In genomic region chr4:33052241-33052640, GRCh38 we compare ENCODE assay signal across 24 cellular contexts.
DNase-seq lines count a peak whose midpoint lies in the region; ATAC-seq and TF ChIP-seq lines count a peak whose summit lies in the region.
"Had no signal": no experiment of that assay in that cellular context is flagged by ENCODE, and none has a peak within 500 bp of the region (broad histone marks: within the 10 kb centered on the region; RNA-seq: fewer than 3 reads in every experiment).

No MANE protein-coding gene starts in this region.

- no peaks in the 10 kb centered on the region for H3K9me2 ChIP-seq in GM23248 (ENCODE audit: insufficient read depth)

- H3F3A ChIP-seq in GM23248 (ENCODE audit: insufficient read depth), result peaks cover 14% of the 10 kb centered on the region; the same call in 1 of the 2 replicates

- no peaks in the 10 kb centered on the region for H3K36me3 ChIP-seq in GM23248 (ENCODE audit: low read depth)
- H3K36me3 ChIP-seq: BLaER1, SJCRH30 had no signal

- H3K4me2 ChIP-seq in GM23248 (ENCODE audit: unreplicated experiment), result peak overlapping the region; percentile 33
- H3K4me2 ChIP-seq: BLaER1, PC-9 had no signal

- no peak overlapping the region for H3K27ac ChIP-seq in GM23248
- H3K27ac ChIP-seq: BLaER1, PC-9, SJCRH30 had no signal

- H3K4me1 ChIP-seq in GM23248 (ENCODE audit: insufficient read depth), result peaks cover 25% of the 10 kb centered on the region
- H3K4me1 ChIP-seq: BLaER1, SJCRH30 had no signal

- no peak overlapping the region for H3K9ac ChIP-seq in GM23248
- H3K9ac ChIP-seq: BLaER1 had no signal

- TF ChIP-seq CTCF in AG09319 (IDR thresholded peaks at IDR 0.05; ENCODE audit: low read depth, low read length), result no peak

- H3K79me2 ChIP-seq in GM23248 (ENCODE audit: insufficient read depth), result no peaks in the 10 kb centered on the region

- in situ Hi-C loops in GM23248 (cut with MboI), result no loop called here

- peak overlapping the region; percentile 45 for H2AFZ ChIP-seq in GM23248

- intact Hi-C loops in sciatic nerve (cut with DNase I), result no loop called here
- intact Hi-C loops in posterior cingulate gyrus (cut with DNase I), result no loop called here

- WGBS in GM23248 (ENCODE audit: low coverage in 1 of 2, low lambda C conversion rate in 2 of 2, missing lambda C conversion rate in 2 of 2), 2 experiments, result 6 to 7% methylated on average over 5 of the region's 5 CpGs

- H3K27me3 ChIP-seq in GM23248 (replicated peaks; ENCODE audit: insufficient read depth), result no peaks in the 10 kb centered on the region
- H3K27me3 ChIP-seq: BLaER1, SJCRH30 had no signal

- H3K4me3 ChIP-seq in GM23248, result 0 out of 2 replicates have a peak overlapping the region, but pooled peaks have one; percentile 9
- H3K4me3 ChIP-seq: BLaER1, GM12878, PC-9, SJCRH30 had no signal

- peak; percentile 48 for DNase-seq in AG09319 (ENCODE audit: extremely low read depth, low read depth)
- no peak for DNase-seq in GM23248
- peak; percentile 72 for DNase-seq in fibroblast of gingiva (ENCODE audit: low read depth)
- no peak for DNase-seq in sciatic nerve (ENCODE audit: low spot score)
- DNase-seq in posterior cingulate gyrus, result no peak
- no peak for DNase-seq in NCI-H748 treated with DMSO at 0.1 percent for 48 hours (lab: John Stamatoyannopoulos, UW)
- DNase-seq in NOMO-1 treated with DMSO at 0.1 percent for 48 hours (lab: John Stamatoyannopoulos, UW; ENCODE audit: unreplicated experiment), result no peak
- DNase-seq: CD4-positive, CD25-positive, alpha-beta regulatory T cell; DMS53; Karpas-422; NCI-H1092 treated with DMSO at 0.1 percent for 48 hours; NCI-H1436; NCI-H187; NCI-H524; NCI-H774; NK-92 treated with Interleukin-12 subunit alpha and Interleukin-12 subunit beta, amount 100 ng/mL, for 24 hours; PC-9; SJCRH30; T-helper 1 cell had no signal

- no peaks in the 10 kb centered on the region for H4K20me1 ChIP-seq in GM23248 (ENCODE audit: insufficient read depth)
- H4K20me1 ChIP-seq: BLaER1 had no signal

- H3K9me3 ChIP-seq in GM23248 (ENCODE audit: low read depth), result no peaks in the 10 kb centered on the region
- H3K9me3 ChIP-seq: BLaER1, SJCRH30 had no signal

- ATAC-seq in sciatic nerve (peak; percentile 79), HG03565 (IDR thresholded peaks at IDR 0.05; ENCODE audit: unreplicated experiment) (no peak)
- ATAC-seq: GM12878, HCT116, Right ventricle myocardium inferior had no signal

Comparison
In these comparisons a context has a peak if more than half of its experiments do, and no peak if none do; other contexts are left out.
1. DNase-seq: peak in AG09319 (single experiment) and fibroblast of gingiva (single experiment); none in GM23248 (single experiment), sciatic nerve (single experiment), posterior cingulate gyrus (0 of 10), NCI-H748 treated with DMSO at 0.1 percent for 48 hours (single experiment) and NOMO-1 treated with DMSO at 0.1 percent for 48 hours (single experiment).